In genomic region chr20:50982372-50982771, GRCh38 we compare ENCODE assay signal across 9 cellular contexts. TPM values are rescaled to one million over a fixed set of nuclear protein-coding genes. Genes with fewer than 3 reads are reported as not detected.
DNase-seq lines count a peak whose midpoint lies in the region; ATAC-seq lines count a peak whose summit lies in the region.
"Had no signal": no experiment of that assay in that cellular context is flagged by ENCODE, and none has a peak within 500 bp of the region (broad histone marks: within the 10 kb centered on the region; RNA-seq: fewer than 3 reads in every experiment).

No MANE protein-coding gene starts in this region.

- peak; percentile 56 for DNase-seq in SIG-M5 treated with dmso at 0.1 percent for 504 hours (lab: John Stamatoyannopoulos, UW; ENCODE audit: unreplicated experiment)
- DNase-seq in SIG-M5 (lab: John Stamatoyannopoulos, UW) = no peak
- peak; percentile 12 for DNase-seq in NOMO-1 treated with DMSO at 0.1 percent for 48 hours (lab: John Stamatoyannopoulos, UW; ENCODE audit: unreplicated experiment)
- DNase-seq in stromal cell of bone marrow (ENCODE audit: low read depth) = peak; percentile 82
- no peak for DNase-seq in H4 (ENCODE audit: low spot score)
- DNase-seq in OCI-M2 (lab: John Stamatoyannopoulos, UW; ENCODE audit: unreplicated experiment) = no peak
- DNase-seq: activated effector memory CD4-positive, alpha-beta T cell treated with Interleukin-2 at 50 U/mL for 16 hours had no signal

- ATAC-seq in esophagus mucosa = peak; percentile 90
- no peak for ATAC-seq in HG03521 (IDR thresholded peaks at IDR 0.05; ENCODE audit: unreplicated experiment)

RNA-seq across cellular contexts. Expression of gene MOCS3, which starts 23.8 kb away (rescaled TPM):
- 4.1 TPM for total RNA-seq in esophagus mucosa
- total RNA-seq in H4 (2014; rRNA removed; shearing (Covaris generic)) = 5.8 and 6.4 TPM in 2 replicates

RNA-seq across cellular contexts. Expression of gene DPM1, which starts 24.0 kb away (rescaled TPM):
- 33.9 TPM for total RNA-seq in esophagus mucosa
- total RNA-seq in H4 (2014; rRNA removed; shearing (Covaris generic)) = 115 and 141 TPM in 2 replicates

RNA-seq across cellular contexts. Expression of gene KCNG1, which starts 40.5 kb away (rescaled TPM):
- 9.9 TPM for total RNA-seq in esophagus mucosa
- 11.3 and 24.5 TPM in 2 replicates for total RNA-seq in H4 (2014; rRNA removed; shearing (Covaris generic))

RNA-seq across cellular contexts. Expression of gene ADNP, which starts 51.1 kb away (rescaled TPM):
- 42.3 TPM for total RNA-seq in esophagus mucosa
- 18.1 and 18.8 TPM in 2 replicates for total RNA-seq in H4 (2014; rRNA removed; shearing (Covaris generic))

Comparison
In these comparisons a context has a peak if more than half of its experiments do, and no peak if none do; other contexts are left out.
1. DNase-seq: peak in SIG-M5 treated with dmso at 0.1 percent for 504 hours (single experiment), NOMO-1 treated with DMSO at 0.1 percent for 48 hours (single experiment) and stromal cell of bone marrow (single experiment); none in SIG-M5 (single experiment), H4 (single experiment) and OCI-M2 (single experiment).